ENCODE assay signal across 18 cellular contexts in the genomic region with DNA sequence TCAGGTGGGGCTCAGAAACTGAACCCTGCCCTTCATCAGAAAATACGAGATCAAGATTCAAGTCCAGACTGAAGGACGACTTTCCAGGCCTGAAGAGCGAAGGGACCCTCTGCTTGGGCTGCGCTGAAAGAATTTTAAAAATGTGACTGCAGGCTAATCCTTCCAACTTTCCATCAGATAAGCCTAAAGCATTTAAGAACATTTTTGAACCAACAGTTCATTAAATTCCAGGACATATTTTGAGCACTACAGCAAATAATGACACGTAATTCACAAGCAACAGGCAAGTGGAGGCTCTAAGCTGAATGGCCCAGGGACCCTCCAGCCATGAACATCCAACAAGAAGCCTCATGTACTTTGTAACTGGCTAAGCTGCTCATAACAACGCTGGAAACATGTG. TPM values are rescaled to one million over a fixed set of nuclear protein-coding genes. Genes with fewer than 3 reads are reported as not detected.
"Had no signal": no experiment of that assay in that cellular context is flagged by ENCODE, and none has a peak within 500 bp of the region (broad histone marks: within the 10 kb centered on the region; RNA-seq: fewer than 3 reads in every experiment).

No MANE protein-coding gene starts in this region.

- H3K27ac ChIP-seq: esophagus muscularis mucosa, heart right ventricle, transverse colon, vagina had no signal

- DNase-seq: activated B cell treated with CpG ODN at 0.5 μM for 24 hours; activated CD4-positive, alpha-beta memory T cell treated with anti-CD3 and anti-CD28 coated beads for 36 hours; activated CD4-positive, alpha-beta T cell treated with anti-CD3 and anti-CD28 coated beads for 4 hours; activated T-cell treated with anti-CD3 and anti-CD28 coated beads for 4 hours; dermis blood vessel endothelial cell; effector memory CD4-positive, alpha-beta T cell; heart right ventricle; immature natural killer cell; left ventricle myocardium superior; mesenchymal stem cell; nucleus accumbens; stimulated activated naive B cell treated with anti-CD40 and anti-IgM and Interleukin-4, amounts not matched to agents 10 μg/mL and 1 μg/mL and 100 μg/mL, for 72 hours; T-cell; transverse colon had no signal

- H3K4me1 ChIP-seq: heart right ventricle, vagina had no signal

- H3K27ac Mint-ChIP-seq: activated B cell treated with CpG ODN at 0.5 μM for 24 hours; activated CD4-positive, alpha-beta memory T cell treated with anti-CD3 and anti-CD28 coated beads for 36 hours; activated naive CD8-positive, alpha-beta T cell; immature natural killer cell; stimulated activated naive B cell treated with anti-CD40 and anti-IgM and Interleukin-4, amounts not matched to agents 10 μg/mL and 1 μg/mL and 100 μg/mL, for 72 hours; T-cell had no signal

- H3K36me3 Mint-ChIP-seq: activated CD4-positive, alpha-beta memory T cell treated with anti-CD3 and anti-CD28 coated beads for 36 hours; activated naive CD8-positive, alpha-beta T cell; immature natural killer cell; T-cell had no signal

- ATAC-seq: heart right ventricle; left ventricle myocardium superior; stimulated activated naive B cell treated with anti-CD40 and anti-IgM and Interleukin-4, amounts not matched to agents 10 μg/mL and 1 μg/mL and 100 μg/mL, for 72 hours; T-cell had no signal

- H3K4me3 Mint-ChIP-seq: activated B cell treated with CpG ODN at 0.5 μM for 24 hours; activated CD4-positive, alpha-beta memory T cell treated with anti-CD3 and anti-CD28 coated beads for 36 hours; activated naive CD8-positive, alpha-beta T cell; immature natural killer cell; nephron; stimulated activated naive B cell treated with anti-CD40 and anti-IgM and Interleukin-4, amounts not matched to agents 10 μg/mL and 1 μg/mL and 100 μg/mL, for 72 hours; T-cell had no signal

- H3K36me3 ChIP-seq: esophagus muscularis mucosa, heart right ventricle, transverse colon, vagina had no signal

- H3K4me1 Mint-ChIP-seq: activated B cell treated with CpG ODN at 0.5 μM for 24 hours, immature natural killer cell had no signal

- H3K9me3 ChIP-seq: esophagus muscularis mucosa, heart right ventricle, transverse colon, vagina had no signal

- H3K4me3 ChIP-seq: esophagus muscularis mucosa, heart right ventricle, transverse colon, vagina had no signal

- H3K27me3 ChIP-seq: esophagus muscularis mucosa, transverse colon, vagina had no signal

- H3K9me3 Mint-ChIP-seq: activated B cell treated with CpG ODN at 0.5 μM for 24 hours; activated CD4-positive, alpha-beta memory T cell treated with anti-CD3 and anti-CD28 coated beads for 36 hours; immature natural killer cell; nephron; stimulated activated naive B cell treated with anti-CD40 and anti-IgM and Interleukin-4, amounts not matched to agents 10 μg/mL and 1 μg/mL and 100 μg/mL, for 72 hours; T-cell had no signal

RNA-seq across cellular contexts. Expression of gene PXDN, which starts 28.6 kb away (rescaled TPM):
- total RNA-seq: activated CD4-positive, alpha-beta memory T cell treated with anti-CD3 and anti-CD28 coated beads for 36 hours had no signal
